ENCODE assay signal across 23 cellular contexts in the genomic region with DNA sequence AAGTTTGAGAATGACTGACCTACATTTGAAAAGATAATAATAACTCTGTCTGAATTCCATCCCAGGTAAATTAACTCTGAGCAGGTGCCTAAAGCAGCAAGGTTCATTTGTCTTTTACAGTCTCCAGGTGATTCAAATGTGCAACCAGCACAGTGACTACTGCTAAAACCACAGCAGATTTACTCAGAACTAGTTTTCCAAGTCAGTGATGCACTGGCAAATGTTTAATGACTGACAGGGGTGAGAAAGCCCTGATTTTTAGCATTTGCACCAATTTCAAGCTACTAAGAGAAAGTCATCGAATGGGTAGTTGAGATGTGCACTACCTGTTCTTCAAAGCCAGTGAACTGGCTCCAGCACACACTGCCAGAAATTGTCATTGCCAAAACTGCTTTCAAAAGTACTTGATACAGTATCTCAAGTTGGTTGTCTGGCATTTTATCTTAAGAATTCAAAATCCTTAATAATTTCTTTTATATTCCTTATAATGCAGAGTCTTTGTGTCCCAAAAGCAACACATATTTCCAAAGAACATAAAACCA.
DNase-seq lines count a peak whose midpoint lies in the region; ATAC-seq and TF ChIP-seq lines count a peak whose summit lies in the region.
"Had no signal": no experiment of that assay in that cellular context is flagged by ENCODE, and none has a peak within 500 bp of the region (broad histone marks: within the 10 kb centered on the region; RNA-seq: fewer than 3 reads in every experiment).

No MANE protein-coding gene starts in this region.

- WGBS in right lobe of liver (ENCODE audit: insufficient coverage, low coverage, low lambda C conversion rate, missing lambda C conversion rate): 88% methylated on average over 1 of the region's 1 CpG

- no peak overlapping the region for H3K27ac ChIP-seq in BLaER1 treated with 17β-estradiol and CSF1 and Interleukin-3, amounts not matched to agents 10 nM and 100 nM
- no peak overlapping the region for H3K27ac ChIP-seq in right lobe of liver
- H3K27ac ChIP-seq: body of pancreas, esophagus muscularis mucosa, spleen had no signal

- intact Hi-C loops in right lobe of liver (cut with DNase I): no loop called here

- TF ChIP-seq CTCF in right lobe of liver (IDR thresholded peaks at IDR 0.05): no peak

- no peak overlapping the region for H3K4me3 ChIP-seq in BLaER1 treated with 17β-estradiol and CSF1 and Interleukin-3, amounts not matched to agents 10 nM and 100 nM
- H3K4me3 ChIP-seq in right lobe of liver: no peak overlapping the region
- H3K4me3 ChIP-seq: body of pancreas, esophagus muscularis mucosa, spleen had no signal

- ATAC-seq in GM19463 (IDR thresholded peaks at IDR 0.05; ENCODE audit: unreplicated experiment) (peak; percentile 64), HG03139 (IDR thresholded peaks at IDR 0.05; ENCODE audit: unreplicated experiment) (peak; percentile 45), right lobe of liver (no peak)
- ATAC-seq: body of pancreas, SK-N-SH treated with all-trans-retinoic acid at 6 μM for 48 hours had no signal

- DNase-seq in kidney glomerular epithelial cell (lab: John Stamatoyannopoulos, UW): peak; percentile 7
- DNase-seq in right lobe of liver: no peak
- no peak for DNase-seq in H4 (ENCODE audit: low spot score)
- DNase-seq in SIG-M5 (lab: John Stamatoyannopoulos, UW): no peak
- DNase-seq in NCI-H146 (lab: John Stamatoyannopoulos, UW): no peak
- DNase-seq: activated CD8-positive, alpha-beta memory T cell treated with anti-CD3 and anti-CD28 coated beads, Interleukin-2, amount 50 U/mL, for 48 hours; activated effector memory CD4-positive, alpha-beta T cell treated with Interleukin-2 at 50 U/mL for 16 hours; body of pancreas; COR-L47; effector CD8-positive, alpha-beta T cell; KG1; NCI-H1694 treated with DMSO at 0.1 percent for 48 hours; NCI-H2227 treated with DMSO at 0.1 percent for 48 hours; NCI-H748 treated with DMSO at 0.1 percent for 48 hours; retina; spleen; stimulated activated CD4-positive, alpha-beta T cell treated with anti-CD3 and anti-CD28 coated beads, Interleukin-4, amount 100 ng/mL, for 1 hour; stimulated activated naive CD4-positive, alpha-beta T cell had no signal

- H3K9me3 ChIP-seq in BLaER1 treated with 17β-estradiol and CSF1 and Interleukin-3, amounts not matched to agents 10 nM and 100 nM (replicated peaks in 1 of 11): no peaks in the 10 kb centered on the region
- no peaks in the 10 kb centered on the region for H3K9me3 ChIP-seq in right lobe of liver
- H3K9me3 ChIP-seq: body of pancreas, esophagus muscularis mucosa, spleen had no signal

- peak overlapping the region in 7 of 11 experiments; percentile 3 to 41 (median 33); a peak in 8 of 22 replicates for H3K4me2 ChIP-seq in BLaER1 treated with 17β-estradiol and CSF1 and Interleukin-3, amounts not matched to agents 10 nM and 100 nM

- H3K4me1 ChIP-seq in BLaER1 treated with 17β-estradiol and CSF1 and Interleukin-3, amounts not matched to agents 10 nM and 100 nM: peaks cover 0 to 20% (median 9%) of the 10 kb centered on the region in 10 experiments; a peak in 17 of 20 replicates
- no peaks in the 10 kb centered on the region for H3K4me1 ChIP-seq in right lobe of liver
- H3K4me1 ChIP-seq: body of pancreas, esophagus muscularis mucosa, spleen had no signal

- H3K27me3 ChIP-seq in BLaER1 treated with 17β-estradiol and CSF1 and Interleukin-3, amounts not matched to agents 10 nM and 100 nM: no peaks in the 10 kb centered on the region
- H3K27me3 ChIP-seq in right lobe of liver: no peaks in the 10 kb centered on the region
- H3K27me3 ChIP-seq: body of pancreas, esophagus muscularis mucosa, spleen had no signal

- H3K9ac ChIP-seq in BLaER1 treated with 17β-estradiol and CSF1 and Interleukin-3, amounts not matched to agents 10 nM and 100 nM: no peak overlapping the region

- no peaks in the 10 kb centered on the region for H4K20me1 ChIP-seq in BLaER1 treated with 17β-estradiol and CSF1 and Interleukin-3, amounts not matched to agents 10 nM and 100 nM

- TF ChIP-seq POLR2A in right lobe of liver (IDR thresholded peaks at IDR 0.05): no peak

- no peaks in the 10 kb centered on the region for H3K36me3 ChIP-seq in BLaER1 treated with 17β-estradiol and CSF1 and Interleukin-3, amounts not matched to agents 10 nM and 100 nM
- no peaks in the 10 kb centered on the region for H3K36me3 ChIP-seq in right lobe of liver
- H3K36me3 ChIP-seq: spleen had no signal

Comparison
In these comparisons a context has a peak if more than half of its experiments do, and no peak if none do; other contexts are left out.
1. ATAC-seq: peak in GM19463 (single experiment) and HG03139 (single experiment); none in right lobe of liver (0 of 4).